Comparison of ENCODE assay signal across 8 cellular contexts in genomic region chr22:40345801-40346177, GRCh38. TPM values are rescaled to one million over a fixed set of nuclear protein-coding genes. Genes with fewer than 3 reads are reported as not detected.
A peak's percentile ranks its signal among the peaks of the same experiment; 100 is the strongest.
DNase-seq lines count a peak whose midpoint lies in the region; ATAC-seq and TF ChIP-seq lines count a peak whose summit lies in the region.

No MANE protein-coding gene starts in this region.

- ATAC-seq in GM18867 (IDR thresholded peaks at IDR 0.05; ENCODE audit: unreplicated experiment): peak; percentile 32
- peak; percentile 15 for ATAC-seq in HG03439 (IDR thresholded peaks at IDR 0.05; ENCODE audit: unreplicated experiment)
- ATAC-seq in GM18498 (IDR thresholded peaks at IDR 0.05; ENCODE audit: unreplicated experiment): no peak

- H3K4me3 ChIP-seq in ascending aorta: peak overlapping the region; percentile 66 to 93
- peak overlapping the region; percentile 96 for H3K4me3 ChIP-seq in iPS-15b (ENCODE audit: low read depth, low read length)

- H3K9ac ChIP-seq in iPS-15b (ENCODE audit: low read depth, low read length): peak overlapping the region; percentile 88

- H3K36me3 ChIP-seq in ascending aorta (peaks cover 7 to 15% of the 10 kb centered on the region in 2 donors), iPS-15b (ENCODE audit: control insufficient read depth, insufficient read depth, low read length) (peaks cover 19% of the 10 kb centered on the region)

- TF ChIP-seq CTCF in 22Rv1 (IDR thresholded peaks at IDR 0.05) (no peak), ascending aorta (IDR thresholded peaks at IDR 0.05) (no peak)

- H3K27ac ChIP-seq in 22Rv1 (peak overlapping the region; percentile 91), ascending aorta (peak overlapping the region; percentile 66 to 90)

- DNase-seq in SW480 (ENCODE audit: low spot score) (peak; percentile 27), ascending aorta (ENCODE audit: low spot score in 2 of 2) (no peak)
- peak; percentile 57 for DNase-seq in stimulated activated CD4-positive, alpha-beta T cell treated with anti-CD3 and anti-CD28 coated beads, Interleukin-1b, Interleukin-23, amount 100 ng/mL, for 48 hours

- H3K4me1 ChIP-seq in ascending aorta: peaks cover 9 to 19% of the 10 kb centered on the region in 2 donors
- H3K4me1 ChIP-seq in iPS-15b (ENCODE audit: control insufficient read depth, insufficient read depth, low read length): peaks cover 5% of the 10 kb centered on the region

- no peaks in the 10 kb centered on the region for H3K27me3 ChIP-seq in ascending aorta
- no peaks in the 10 kb centered on the region for H3K27me3 ChIP-seq in iPS-15b (ENCODE audit: control insufficient read depth, insufficient read depth, low read length)

- intact Hi-C loops in ascending aorta (cut with DNase I): loop anchor here (1.0 to 5.0 kb wide), 4 partner anchors 68 to 813 kb away; partner anchors contain the start of genes RPS19BP1 and TNRC6B

- no peaks in the 10 kb centered on the region for H3K9me3 ChIP-seq in ascending aorta
- H3K9me3 ChIP-seq in iPS-15b (ENCODE audit: control insufficient read depth, insufficient read depth, low read length): no peaks in the 10 kb centered on the region

RNA-seq across cellular contexts. Expression of gene ADSL, which starts 0.5 kb away (rescaled TPM):
- 31.3 TPM for total RNA-seq in ascending aorta

RNA-seq across cellular contexts. Expression of gene SGSM3, which starts 24.6 kb away (rescaled TPM):
- 101 TPM for total RNA-seq in ascending aorta

Comparison
In these comparisons a context has a peak if more than half of its experiments do, and no peak if none do; other contexts are left out.
1. DNase-seq: peak in SW480 (single experiment) and stimulated activated CD4-positive, alpha-beta T cell treated with anti-CD3 and anti-CD28 coated beads, Interleukin-1b, Interleukin-23, amount 100 ng/mL, for 48 hours (single experiment); none in ascending aorta (0 of 2).